ENCODE assay signal across 1 cellular context in genomic region chr16:11586856-11587642, GRCh38.
A peak's percentile ranks its signal among the peaks of the same experiment; 100 is the strongest.
TF ChIP-seq lines count a peak whose summit lies in the region.

Gene LITAF (minus strand): TSS chr16:11586919. CDS start chr16:11556730, 30,189 bp downstream.

TF ChIP-seq in HepG2, 621 proteins besides CTCF, POLR2A, EP300 and RAD21 (continued from another document and continues in another):
- TF ChIP-seq ZHX1 (CRISPR knock-in tag; IDR thresholded peaks at IDR 0.05; ENCODE audit: low read depth) (peak; percentile 72), MED8 (CRISPR knock-in tag; IDR thresholded peaks at IDR 0.05; ENCODE audit: insufficient replicate concordance) (peak; percentile 22), ATF6 (CRISPR knock-in tag; conservative IDR thresholded peaks at IDR 0.05) (0 out of 2 replicates have a peak, but pooled peaks have one; percentile 51), PATZ1 (CRISPR knock-in tag; IDR thresholded peaks at IDR 0.05) (peak; percentile 96), ZNF747 (CRISPR knock-in tag; IDR thresholded peaks at IDR 0.05; ENCODE audit: borderline replicate concordance) (peak; percentile 73; the same call in 1 of the 2 replicates), CSRNP2 (CRISPR knock-in tag; conservative IDR thresholded peaks at IDR 0.05; ENCODE audit: low read depth) (peak; percentile 17; the same call in 1 of the 2 replicates), MXI1 (IDR thresholded peaks at IDR 0.05; ENCODE audit: borderline replicate concordance, low read depth, low read length) (peak; percentile 64; the same call in 1 of the 3 replicates), KDM2A (CRISPR knock-in tag; IDR thresholded peaks at IDR 0.05; ENCODE audit: borderline replicate concordance, low read depth) (peak; percentile 91), HES4 (CRISPR knock-in tag; IDR thresholded peaks at IDR 0.05; ENCODE audit: borderline replicate concordance) (0 out of 2 replicates have a peak, but pooled peaks have one; percentile 72), SAP130 (CRISPR knock-in tag; IDR thresholded peaks at IDR 0.05; ENCODE audit: low read depth) (peak; percentile 75), ZNF781 (CRISPR knock-in tag; IDR thresholded peaks at IDR 0.05; ENCODE audit: borderline replicate concordance, not compliant biosample characterization) (peak; percentile 24), ZNF605 (CRISPR knock-in tag; IDR thresholded peaks at IDR 0.05) (peak; percentile 68), ATF7-NPFF (CRISPR knock-in tag; IDR thresholded peaks at IDR 0.05; ENCODE audit: low read depth) (peak; percentile 74), ATF7 (IDR thresholded peaks at IDR 0.05) (no peak), ATF7 (CRISPR knock-in tag; IDR thresholded peaks at IDR 0.05) (peak; percentile 50; the same call in 1 of the 2 replicates), FOSL1 (CRISPR knock-in tag; IDR thresholded peaks at IDR 0.05; ENCODE audit: borderline replicate concordance) (no peak), ZNF101 (CRISPR knock-in tag; IDR thresholded peaks at IDR 0.05; ENCODE audit: borderline replicate concordance, low read depth) (no peak), ZNF580 (CRISPR knock-in tag; IDR thresholded peaks at IDR 0.05; ENCODE audit: borderline replicate concordance, low read depth) (0 out of 2 replicates have a peak, but pooled peaks have one; percentile 36), ZKSCAN5 (CRISPR knock-in tag; IDR thresholded peaks at IDR 0.05) (no peak), ZNF776 (CRISPR knock-in tag; IDR thresholded peaks at IDR 0.05) (peak; percentile 57; the same call in 1 of the 2 replicates), ZNF317 (CRISPR knock-in tag; IDR thresholded peaks at IDR 0.05) (0 out of 2 replicates have a peak, but pooled peaks have one; percentile 76), JARID2 (CRISPR knock-in tag; IDR thresholded peaks at IDR 0.05; ENCODE audit: insufficient replicate concordance) (no peak), MAZ (IDR thresholded peaks at IDR 0.05; ENCODE audit: borderline replicate concordance, low read depth, low read length) (peak; percentile 70), MAZ (CRISPR knock-in tag; IDR thresholded peaks at IDR 0.05; ENCODE audit: low read depth) (peak; percentile 78), ZBTB44 (CRISPR knock-in tag; IDR thresholded peaks at IDR 0.05) (peak; percentile 25; the same call in 1 of the 2 replicates), FOXO4 (CRISPR knock-in tag; conservative IDR thresholded peaks at IDR 0.05) (no peak), CCDC6 (CRISPR knock-in tag; IDR thresholded peaks at IDR 0.05) (peak; percentile 85), HNRNPLL (IDR thresholded peaks at IDR 0.05; ENCODE audit: low read depth, low read length, poor library complexity, severe bottlenecking) (peak; percentile 20), KLF6 (CRISPR knock-in tag; IDR thresholded peaks at IDR 0.05) (peak; percentile 62), AKAP8 (CRISPR knock-in tag; IDR thresholded peaks at IDR 0.05) (peak; percentile 48; the same call in 1 of the 2 replicates), HDAC1 (CRISPR knock-in tag; IDR thresholded peaks at IDR 0.05) (peak; percentile 80), ZNF441 (CRISPR knock-in tag; IDR thresholded peaks at IDR 0.05; ENCODE audit: borderline replicate concordance) (peak; percentile 8), NFIB (CRISPR knock-in tag; IDR thresholded peaks at IDR 0.05; ENCODE audit: borderline replicate concordance) (no peak), NONO (IDR thresholded peaks at IDR 0.05) (no peak), NONO (CRISPR knock-in tag; conservative IDR thresholded peaks at IDR 0.05) (no peak), ERF (CRISPR knock-in tag; IDR thresholded peaks at IDR 0.05) (peak; percentile 56), MEIS2 (CRISPR knock-in tag; IDR thresholded peaks at IDR 0.05) (peak; percentile 32; the same call in 1 of the 2 replicates), FIP1L1 (IDR thresholded peaks at IDR 0.05; ENCODE audit: borderline replicate concordance, insufficient read depth, low read depth, low read length) (no peak), ZFP82 (CRISPR knock-in tag; IDR thresholded peaks at IDR 0.05; ENCODE audit: borderline replicate concordance) (peak; percentile 51; the same call in 1 of the 2 replicates), NFKB2 (CRISPR knock-in tag; IDR thresholded peaks at IDR 0.05; ENCODE audit: borderline replicate concordance) (peak; percentile 59; the same call in 1 of the 2 replicates), ZSCAN31 (CRISPR knock-in tag; IDR thresholded peaks at IDR 0.05; ENCODE audit: low read depth) (0 out of 2 replicates have a peak, but pooled peaks have one; percentile 50), TFDP1 (CRISPR knock-in tag; IDR thresholded peaks at IDR 0.05; ENCODE audit: borderline replicate concordance) (no peak), EEA1 (CRISPR knock-in tag; IDR thresholded peaks at IDR 0.05; ENCODE audit: borderline replicate concordance) (no peak; the same call in 1 of the 2 replicates), ZNF572 (CRISPR knock-in tag; IDR thresholded peaks at IDR 0.05) (peak; percentile 95; the same call in 1 of the 2 replicates), ZNF33B (CRISPR knock-in tag; IDR thresholded peaks at IDR 0.05) (peak; percentile 71; the same call in 1 of the 2 replicates), KMT2A (CRISPR knock-in tag; IDR thresholded peaks at IDR 0.05) (peak; percentile 79; the same call in 1 of the 2 replicates), NR2F1 (CRISPR knock-in tag; IDR thresholded peaks at IDR 0.05) (no peak), ZBED4 (CRISPR knock-in tag; IDR thresholded peaks at IDR 0.05; ENCODE audit: borderline replicate concordance) (peak; percentile 79; the same call in 1 of the 2 replicates), ZNF788 (CRISPR knock-in tag; IDR thresholded peaks at IDR 0.05; ENCODE audit: borderline replicate concordance) (peak; percentile 84; the same call in 1 of the 2 replicates)
